ENCODE assay signal across 7 cellular contexts in the genomic region with DNA sequence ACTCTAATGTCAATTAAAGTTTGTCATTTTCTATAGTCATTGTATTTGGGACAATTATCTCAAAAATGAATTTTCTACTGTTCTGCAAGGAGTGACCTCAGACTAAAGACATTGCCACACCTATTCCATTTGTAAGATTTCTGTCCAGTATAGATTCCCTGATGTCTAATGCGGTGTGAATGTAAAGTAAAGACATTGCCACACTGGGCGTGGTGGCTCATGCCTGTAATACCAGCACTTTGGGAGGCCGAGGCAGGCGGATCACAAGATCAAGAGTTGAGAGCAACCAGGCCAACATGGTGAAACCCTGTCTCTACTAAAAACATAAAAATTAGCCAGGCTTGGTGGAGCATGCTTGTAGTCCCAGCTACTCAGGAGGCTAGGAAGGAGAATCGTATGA.
"Had no signal": no experiment of that assay in that cellular context is flagged by ENCODE, and none has a peak within 500 bp of the region (broad histone marks: within the 10 kb centered on the region; RNA-seq: fewer than 3 reads in every experiment).

No MANE protein-coding gene starts in this region.

- H3K4me3 Mint-ChIP-seq: IgD-negative memory B cell had no signal

- H3K27me3 Mint-ChIP-seq: IgD-negative memory B cell had no signal

- H3K27ac Mint-ChIP-seq: IgD-negative memory B cell had no signal

- H3K27ac ChIP-seq: HL-60 had no signal

- ATAC-seq: K562 had no signal

- FAIRE-seq: HTR-8/SVneo, K562 had no signal

- DNase-seq: IMR-90, KBM-7, KG1 had no signal

- H3K4me3 ChIP-seq: K562 had no signal
